ENCODE assay signal across 25 cellular contexts in genomic region chr15:48282186-48282585, GRCh38. TPM values are rescaled to one million over a fixed set of nuclear protein-coding genes. Genes with fewer than 3 reads are reported as not detected.
DNase-seq lines count a peak whose midpoint lies in the region; ATAC-seq and TF ChIP-seq lines count a peak whose summit lies in the region.
"Had no signal": no experiment of that assay in that cellular context is flagged by ENCODE, and none has a peak within 500 bp of the region (broad histone marks: within the 10 kb centered on the region; RNA-seq: fewer than 3 reads in every experiment).

No MANE protein-coding gene starts in this region.

- H3K4ac ChIP-seq in mesendoderm (ENCODE audit: low read depth, low read length): no peak overlapping the region

- H3K18ac ChIP-seq in mesendoderm (ENCODE audit: low read length): peak overlapping the region; percentile 51

- peaks cover 9% of the 10 kb centered on the region for H3K4me1 Mint-ChIP-seq in CD8-positive, alpha-beta T cell (ENCODE audit: low read depth)

- ATAC-seq in psoas muscle (no peak), HG02759 (IDR thresholded peaks at IDR 0.05; ENCODE audit: unreplicated experiment) (no peak)
- ATAC-seq in CD8-positive, alpha-beta T cell: no peak
- ATAC-seq: left lobe of liver had no signal

- H3K9ac ChIP-seq in mesendoderm (ENCODE audit: low read length) (no peak overlapping the region), stomach smooth muscle (ENCODE audit: low read length in 2 of 2) (no peak overlapping the region)

- H3K4me3 ChIP-seq in astrocyte of the spinal cord (ENCODE audit: low read depth, low read length): no peak overlapping the region
- no peak overlapping the region for H3K4me3 ChIP-seq in mesendoderm (ENCODE audit: low read length)
- H3K4me3 ChIP-seq in stomach smooth muscle (ENCODE audit: low read length in 2 of 2): no peak overlapping the region
- no peak overlapping the region for H3K4me3 ChIP-seq in psoas muscle
- H3K4me3 ChIP-seq in CD8-positive, alpha-beta T cell (ENCODE audit: low read depth, low read length): no peak overlapping the region
- H3K4me3 ChIP-seq: PC-9, suprapubic skin had no signal

- intact Hi-C loops in psoas muscle (cut with DNase I): loop anchor here in 1 of 2 donors (2.0 kb wide), 1 partner anchor 1087 kb away; no protein-coding TSS in a partner anchor
- intact Hi-C loops in CD8-positive, alpha-beta T cell (cut with DNase I, micrococcal nuclease): no loop called here

- H3K27me3 ChIP-seq in mesendoderm (ENCODE audit: insufficient read depth, low read length, poor library complexity) (no peaks in the 10 kb centered on the region), stomach smooth muscle (ENCODE audit: control insufficient read depth in 1 of 2, insufficient read depth in 2 of 2, low read length in 2 of 2) (no peaks in the 10 kb centered on the region), psoas muscle (ENCODE audit: insufficient read depth in 3 of 3, low read length in 2 of 3) (no peaks in the 10 kb centered on the region)
- no peaks in the 10 kb centered on the region for H3K27me3 ChIP-seq in CD8-positive, alpha-beta T cell (ENCODE audit: insufficient read depth, low read length)

- no CpG with 5 or more reads among the region's 4 CpGs for WGBS in mesendoderm (ENCODE audit: extremely low coverage, insufficient coverage, low lambda C conversion rate)
- 54 to 60% (median 59%) methylated on average over 4 of the region's 4 CpGs for WGBS in psoas muscle, 3 donors

- H3K27ac Mint-ChIP-seq in CD8-positive, alpha-beta T cell: no peak overlapping the region
- H3K27ac Mint-ChIP-seq: activated CD4-positive, alpha-beta memory T cell treated with anti-CD3 and anti-CD28 coated beads, Interleukin-2, amount 10 ng/mL, durations not matched to agents 7 days and 5 days; activated T-helper 1 cell treated with anti-CD3 and anti-CD28 coated beads, Interleukin-12 subunit alpha, Interleukin-12 subunit beta, Interleukin-2, Interleukin-4 antibody, amounts not matched to agents 30 ng/mL and 10 ng/mL and 1 ng/mL, durations not matched to agents 14 hours and 24 hours and 36 hours; CD14-positive monocyte; IgD-negative memory B cell; T-helper 2 cell treated with Interferon-gamma antibody and Interleukin-4, amounts not matched to agents 5 μg/mL and 100 μg/mL, for 36 hours had no signal

- no peak overlapping the region for H4K8ac ChIP-seq in mesendoderm (ENCODE audit: low read depth, low read length)

- no peaks in the 10 kb centered on the region for H3K79me1 ChIP-seq in mesendoderm (ENCODE audit: low read length)

- DNase-seq in NCI-H345 (lab: John Stamatoyannopoulos, UW): peak; percentile 2
- DNase-seq in NCI-H345 treated with DMSO at 0.1 percent for 48 hours (lab: John Stamatoyannopoulos, UW; ENCODE audit: unreplicated experiment): no peak
- DNase-seq in astrocyte of the spinal cord (ENCODE audit: low read depth, low spot score): peak; percentile 24
- no peak for DNase-seq in mesendoderm
- no peak for DNase-seq in psoas muscle
- DNase-seq in CD8-positive, alpha-beta T cell: no peak
- DNase-seq: activated CD4-positive, alpha-beta memory T cell treated with anti-CD3 and anti-CD28 coated beads, Interleukin-2, amount 10 ng/mL, durations not matched to agents 7 days and 5 days; activated CD4-positive, CD25-positive, alpha-beta regulatory T cell treated with anti-CD3 and anti-CD28 coated beads, Interleukin-2, amount 50 U/mL, for 72 hours; activated CD8-positive, alpha-beta memory T cell treated with anti-CD3 and anti-CD28 coated beads, Interleukin-2, amount 50 U/mL, for 4 hours; activated naive CD4-positive, alpha-beta T cell treated with Interleukin-2 at 50 U/mL for 16 hours; NCI-H1436 treated with DMSO at 0.1 percent for 48 hours; NCI-H2171; NCI-H524 treated with DMSO at 0.1 percent for 48 hours; nucleus accumbens; PC-9; SHP77; stimulated activated naive CD4-positive, alpha-beta T cell had no signal

- H3K9me3 ChIP-seq in stomach smooth muscle (ENCODE audit: control insufficient read depth in 2 of 2, low read length in 2 of 2) (no peaks in the 10 kb centered on the region), psoas muscle (no peaks in the 10 kb centered on the region)
- no peaks in the 10 kb centered on the region for H3K9me3 ChIP-seq in CD8-positive, alpha-beta T cell (ENCODE audit: low read length)
- H3K9me3 ChIP-seq: suprapubic skin had no signal

- no peak overlapping the region for H2BK15ac ChIP-seq in mesendoderm (replicated peaks; ENCODE audit: low read depth)

- H2AK5ac ChIP-seq in mesendoderm (ENCODE audit: low read length): no peak overlapping the region

- H3K27ac ChIP-seq in mesendoderm (ENCODE audit: low read depth, low read length): no peak overlapping the region
- H3K27ac ChIP-seq in stomach smooth muscle (ENCODE audit: low read length): peak overlapping the region; percentile 69
- no peak overlapping the region for H3K27ac ChIP-seq in psoas muscle
- no peak overlapping the region for H3K27ac ChIP-seq in CD8-positive, alpha-beta T cell (ENCODE audit: low read depth, low read length)
- H3K27ac ChIP-seq: PC-9, suprapubic skin had no signal

- H3K79me2 ChIP-seq in mesendoderm (ENCODE audit: control insufficient read depth, insufficient read depth, low read length): no peaks in the 10 kb centered on the region

- TF ChIP-seq CTCF in astrocyte of the spinal cord (IDR thresholded peaks at IDR 0.05; ENCODE audit: low read depth, low read length): no peak
- no peak for TF ChIP-seq CTCF in psoas muscle (IDR thresholded peaks at IDR 0.05)
- TF ChIP-seq CTCF in CD8-positive, alpha-beta T cell (IDR thresholded peaks at IDR 0.05): no peak

- peak overlapping the region; percentile 85 for H2BK120ac ChIP-seq in mesendoderm (ENCODE audit: low read depth, low read length)

- no peak overlapping the region for H3K4me3 Mint-ChIP-seq in CD8-positive, alpha-beta T cell
- H3K4me3 Mint-ChIP-seq: activated CD4-positive, alpha-beta memory T cell treated with anti-CD3 and anti-CD28 coated beads, Interleukin-2, amount 10 ng/mL, durations not matched to agents 7 days and 5 days; activated T-helper 1 cell treated with anti-CD3 and anti-CD28 coated beads, Interleukin-12 subunit alpha, Interleukin-12 subunit beta, Interleukin-2, Interleukin-4 antibody, amounts not matched to agents 30 ng/mL and 10 ng/mL and 1 ng/mL, durations not matched to agents 14 hours and 24 hours and 36 hours; CD14-positive monocyte; IgD-negative memory B cell; T-helper 2 cell treated with Interferon-gamma antibody and Interleukin-4, amounts not matched to agents 5 μg/mL and 100 μg/mL, for 36 hours had no signal

- H3K56ac ChIP-seq in mesendoderm (ENCODE audit: low read length): no peak overlapping the region

- H3K36me3 ChIP-seq in mesendoderm (ENCODE audit: control insufficient read depth, insufficient read depth, low read length) (no peaks in the 10 kb centered on the region), stomach smooth muscle (ENCODE audit: control insufficient read depth in 2 of 2, insufficient read depth in 2 of 2, low read length in 2 of 2) (no peaks in the 10 kb centered on the region), psoas muscle (ENCODE audit: insufficient read depth in 1 of 2, low read depth in 1 of 2) (no peaks in the 10 kb centered on the region)
- no peaks in the 10 kb centered on the region for H3K36me3 ChIP-seq in CD8-positive, alpha-beta T cell (ENCODE audit: insufficient read depth, low read length)
- H3K36me3 ChIP-seq: suprapubic skin had no signal

- H3K4me1 ChIP-seq in mesendoderm (ENCODE audit: control insufficient read depth, low read depth, low read length) (no peaks in the 10 kb centered on the region), stomach smooth muscle (ENCODE audit: control insufficient read depth, insufficient read depth, low read length) (peaks cover 30% of the 10 kb centered on the region), psoas muscle (no peaks in the 10 kb centered on the region)
- no peaks in the 10 kb centered on the region for H3K4me1 ChIP-seq in CD8-positive, alpha-beta T cell (ENCODE audit: insufficient read depth, low read length)

- in situ Hi-C loops in astrocyte of the spinal cord (cut with HindIII; ENCODE audit: low sequenced_read_pairs): no loop called here

- peaks cover 10% of the 10 kb centered on the region for H3K27me3 Mint-ChIP-seq in CD8-positive, alpha-beta T cell (ENCODE audit: low read depth)
- H3K27me3 Mint-ChIP-seq: IgD-negative memory B cell had no signal

- CTCF ChIA-PET in CD8-positive, alpha-beta T cell (lab: Charles Lee): no interaction called here

- H3K4me2 ChIP-seq in mesendoderm (ENCODE audit: low read length): no peak overlapping the region
- H3K4me2 ChIP-seq: PC-9 had no signal

- POLR2A ChIA-PET in CD8-positive, alpha-beta T cell (lab: Charles Lee): no interaction called here

- no peak overlapping the region for H4K5ac ChIP-seq in mesendoderm (ENCODE audit: low read length)

- H2BK5ac ChIP-seq in mesendoderm (ENCODE audit: low read length): no peak overlapping the region

- no peaks in the 10 kb centered on the region for H3K36me3 Mint-ChIP-seq in CD8-positive, alpha-beta T cell
- H3K36me3 Mint-ChIP-seq: CD14-positive monocyte, IgD-negative memory B cell had no signal

- no peak overlapping the region for H3K23ac ChIP-seq in mesendoderm (ENCODE audit: low read length)

- H3K9me3 Mint-ChIP-seq in CD8-positive, alpha-beta T cell: no peaks in the 10 kb centered on the region
- H3K9me3 Mint-ChIP-seq: activated CD4-positive, alpha-beta memory T cell treated with anti-CD3 and anti-CD28 coated beads, Interleukin-2, amount 10 ng/mL, durations not matched to agents 7 days and 5 days; activated T-helper 1 cell treated with anti-CD3 and anti-CD28 coated beads, Interleukin-12 subunit alpha, Interleukin-12 subunit beta, Interleukin-2, Interleukin-4 antibody, amounts not matched to agents 30 ng/mL and 10 ng/mL and 1 ng/mL, durations not matched to agents 14 hours and 24 hours and 36 hours; CD14-positive monocyte; IgD-negative memory B cell; T-helper 2 cell treated with Interferon-gamma antibody and Interleukin-4, amounts not matched to agents 5 μg/mL and 100 μg/mL, for 36 hours had no signal

RNA-seq across cellular contexts. Expression of gene DUT, which starts 49.0 kb away (rescaled TPM):
- polyA plus RNA-seq in mesendoderm (2013, experiment 1 of 2): 191 TPM
- polyA plus RNA-seq in mesendoderm (2013, experiment 2 of 2): 190 TPM
- total RNA-seq in psoas muscle: 10 to 100 TPM; 37.4 to 56.0 (median 43.3) TPM
- 10 to 100 TPM; 29.5 to 33.1 (median 32.2) TPM for polyA plus RNA-seq in psoas muscle
- total RNA-seq in CD8-positive, alpha-beta T cell: 10 to 100 TPM; 40.6 to 47.3 TPM

Comparison
In these comparisons a context has a peak if more than half of its experiments do, and no peak if none do; other contexts are left out.
1. DNase-seq: peak in NCI-H345 (single experiment) and astrocyte of the spinal cord (single experiment); none in NCI-H345 treated with DMSO at 0.1 percent for 48 hours (single experiment), mesendoderm (single experiment), psoas muscle (0 of 2) and CD8-positive, alpha-beta T cell (0 of 7).